24 cellular contexts compared by ENCODE assay signal in the genomic region with DNA sequence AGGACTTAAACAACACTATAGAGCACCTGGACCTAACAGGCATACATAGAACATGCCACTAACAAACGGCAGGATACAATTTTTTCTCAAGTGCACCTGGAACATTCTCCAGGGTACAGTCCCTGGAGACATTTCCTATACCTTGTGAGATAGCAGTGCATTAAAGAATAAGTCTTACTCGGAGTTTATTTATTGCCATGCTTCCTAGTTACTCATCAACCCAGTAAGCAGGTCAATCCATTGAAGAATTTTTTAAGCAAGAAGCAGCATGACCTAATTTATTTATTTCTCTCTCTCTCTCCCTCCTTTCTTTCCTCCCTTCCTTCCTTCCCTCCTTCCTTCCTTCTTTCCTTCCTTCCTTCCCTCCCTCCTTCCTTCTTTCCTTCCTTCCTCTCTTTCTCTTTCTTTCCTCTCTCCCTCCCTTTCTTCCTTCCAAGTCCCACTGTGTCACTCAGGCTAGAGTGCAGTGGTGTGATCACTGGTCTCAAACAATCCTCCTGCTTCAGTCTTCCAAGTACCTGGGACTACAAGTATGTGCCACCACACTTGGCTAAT. TPM values are rescaled to one million over a fixed set of nuclear protein-coding genes. Genes with fewer than 3 reads are reported as not detected.
DNase-seq lines count a peak whose midpoint lies in the region; FAIRE-seq and TF ChIP-seq lines count a peak whose summit lies in the region.
"Had no signal": no experiment of that assay in that cellular context is flagged by ENCODE, and none has a peak within 500 bp of the region (broad histone marks: within the 10 kb centered on the region; RNA-seq: fewer than 3 reads in every experiment).

No MANE protein-coding gene starts in this region.

- no peak overlapping the region for H3K27ac ChIP-seq in HEK293 (ENCODE audit: extremely low read depth, low read depth, low read length)
- no peak overlapping the region for H3K27ac ChIP-seq in esophagus muscularis mucosa (replicated peaks in 1 of 4)
- H3K27ac ChIP-seq in stomach: no peak overlapping the region
- H3K27ac ChIP-seq: 22Rv1, A549, BLaER1 had no signal

- POLR2A ChIA-PET in HEK293 (lab: Yijun Ruan, JAX): no interaction called here

- H3K27me3 ChIP-seq in esophagus muscularis mucosa (no peaks in the 10 kb centered on the region), stomach (no peaks in the 10 kb centered on the region)
- H3K27me3 ChIP-seq: BLaER1 had no signal

- no peaks in the 10 kb centered on the region for H3K4me1 ChIP-seq in HEK293 (ENCODE audit: control insufficient read depth, insufficient read depth, low read length)
- no peaks in the 10 kb centered on the region for H3K4me1 ChIP-seq in esophagus muscularis mucosa
- no peaks in the 10 kb centered on the region for H3K4me1 ChIP-seq in stomach
- H3K4me1 ChIP-seq: A549, BE2C, BLaER1 had no signal

- intact Hi-C loops in esophagus muscularis mucosa (cut with DNase I) (no loop called here), stomach (cut with DNase I; ENCODE audit: low total_unique reads) (no loop called here)

- no peaks in the 10 kb centered on the region for H3K9me3 ChIP-seq in HEK293 (ENCODE audit: control insufficient read depth, insufficient read depth, low read depth, low read length)
- H3K9me3 ChIP-seq in esophagus muscularis mucosa: peaks cover 0 to 25% (median 21%) of the 10 kb centered on the region in 4 donors
- peaks cover 0 to 17% (median 15%) of the 10 kb centered on the region in 4 donors for H3K9me3 ChIP-seq in stomach
- H3K9me3 ChIP-seq: BE2C had no signal

- DNase-seq in esophagus muscularis mucosa (ENCODE audit: extremely low spot score): peak; percentile 78
- peak; percentile 52 for DNase-seq in renal cortical epithelial cell (ENCODE audit: low read depth)
- peak; percentile 6 for DNase-seq in ureter (ENCODE audit: low spot score)
- no peak for DNase-seq in HTR-8/SVneo (ENCODE audit: insufficient read length, low spot score)
- DNase-seq in stomach: no peak
- DNase-seq in NCI-H1105 treated with DMSO at 0.1 percent for 48 hours (lab: John Stamatoyannopoulos, UW): no peak
- DNase-seq: BE2C; C1 segment of cervical spinal cord; CD4-positive, alpha-beta memory T cell; CD4-positive, CD25-positive, alpha-beta regulatory T cell; COR-L47; DMS 273 treated with DMSO at 0.1 percent for 48 hours; DMS153; DMS53; DMS79; EL; GDM1 had no signal

- 84% methylated on average over 2 of the region's 2 CpGs for WGBS in esophagus muscularis mucosa
- WGBS in stomach, 5 donors: 52 to 83% (median 64%) methylated on average over 2 of the region's 2 CpGs

- no peak for FAIRE-seq in HTR-8/SVneo (lab: Jason Lieb, UNC)
- FAIRE-seq: A549, GM12878, GM12892, GM18507 had no signal

- TF ChIP-seq EP300 in esophagus muscularis mucosa (IDR thresholded peaks at IDR 0.05) (no peak), stomach (IDR thresholded peaks at IDR 0.05) (no peak)

- H3K36me3 ChIP-seq in HEK293 (ENCODE audit: control insufficient read depth in 2 of 2, insufficient read depth in 1 of 2, low read length in 2 of 2): no peaks in the 10 kb centered on the region
- no peaks in the 10 kb centered on the region for H3K36me3 ChIP-seq in esophagus muscularis mucosa
- no peaks in the 10 kb centered on the region for H3K36me3 ChIP-seq in stomach
- H3K36me3 ChIP-seq: BE2C, BLaER1 had no signal

- no peak for TF ChIP-seq POLR2A in esophagus muscularis mucosa (IDR thresholded peaks at IDR 0.05; ENCODE audit: low read depth)
- TF ChIP-seq POLR2A in stomach (IDR thresholded peaks at IDR 0.05): no peak

- H3K4me3 ChIP-seq in HEK293 (ENCODE audit: low read depth, low read length): no peak overlapping the region
- no peak overlapping the region for H3K4me3 ChIP-seq in esophagus muscularis mucosa
- H3K4me3 ChIP-seq in stomach: no peak overlapping the region
- H3K4me3 ChIP-seq: A549, BLaER1, GM12878 had no signal

- CTCF ChIA-PET in HEK293 (lab: Yijun Ruan, JAX): interaction anchor here (0.6 kb wide), 1 partner anchor 9 kb away, joined by 3 read pairs; no protein-coding TSS in a partner anchor

- TF ChIP-seq CTCF in HEK293 (tag by site-specific recombination; IDR thresholded peaks at IDR 0.05) (no peak), esophagus muscularis mucosa (IDR thresholded peaks at IDR 0.05) (no peak), stomach (IDR thresholded peaks at IDR 0.05) (no peak)

TF ChIP-seq in HEK293, 187 proteins besides CTCF, POLR2A, EP300 and RAD21:
- TF ChIP-seq, protein P1, sequence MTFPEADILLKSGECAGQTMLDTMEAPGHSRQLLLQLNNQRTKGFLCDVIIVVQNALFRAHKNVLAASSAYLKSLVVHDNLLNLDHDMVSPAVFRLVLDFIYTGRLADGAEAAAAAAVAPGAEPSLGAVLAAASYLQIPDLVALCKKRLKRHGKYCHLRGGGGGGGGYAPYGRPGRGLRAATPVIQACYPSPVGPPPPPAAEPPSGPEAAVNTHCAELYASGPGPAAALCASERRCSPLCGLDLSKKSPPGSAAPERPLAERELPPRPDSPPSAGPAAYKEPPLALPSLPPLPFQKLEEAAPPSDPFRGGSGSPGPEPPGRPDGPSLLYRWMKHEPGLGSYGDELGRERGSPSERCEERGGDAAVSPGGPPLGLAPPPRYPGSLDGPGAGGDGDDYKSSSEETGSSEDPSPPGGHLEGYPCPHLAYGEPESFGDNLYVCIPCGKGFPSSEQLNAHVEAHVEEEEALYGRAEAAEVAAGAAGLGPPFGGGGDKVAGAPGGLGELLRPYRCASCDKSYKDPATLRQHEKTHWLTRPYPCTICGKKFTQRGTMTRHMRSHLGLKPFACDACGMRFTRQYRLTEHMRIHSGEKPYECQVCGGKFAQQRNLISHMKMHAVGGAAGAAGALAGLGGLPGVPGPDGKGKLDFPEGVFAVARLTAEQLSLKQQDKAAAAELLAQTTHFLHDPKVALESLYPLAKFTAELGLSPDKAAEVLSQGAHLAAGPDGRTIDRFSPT (tag by site-specific recombination; IDR thresholded peaks at IDR 0.05): no peak
- no peak for TF ChIP-seq WT1 (tag by site-specific recombination; IDR thresholded peaks at IDR 0.05)
- TF ChIP-seq ZXDB (tag by site-specific recombination; IDR thresholded peaks at IDR 0.05): no peak
- TF ChIP-seq, protein P2, sequence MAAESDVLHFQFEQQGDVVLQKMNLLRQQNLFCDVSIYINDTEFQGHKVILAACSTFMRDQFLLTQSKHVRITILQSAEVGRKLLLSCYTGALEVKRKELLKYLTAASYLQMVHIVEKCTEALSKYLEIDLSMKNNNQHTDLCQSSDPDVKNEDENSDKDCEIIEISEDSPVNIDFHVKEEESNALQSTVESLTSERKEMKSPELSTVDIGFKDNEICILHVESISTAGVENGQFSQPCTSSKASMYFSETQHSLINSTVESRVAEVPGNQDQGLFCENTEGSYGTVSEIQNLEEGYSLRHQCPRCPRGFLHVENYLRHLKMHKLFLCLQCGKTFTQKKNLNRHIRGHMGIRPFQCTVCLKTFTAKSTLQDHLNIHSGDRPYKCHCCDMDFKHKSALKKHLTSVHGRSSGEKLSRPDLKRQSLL (tag by site-specific recombination; IDR thresholded peaks at IDR 0.05): no peak
- peak; percentile 92 for TF ChIP-seq ZNF366 (tag by site-specific recombination; conservative IDR thresholded peaks at IDR 0.05)
- TF ChIP-seq ZNF660 (tag by site-specific recombination; IDR thresholded peaks at IDR 0.05): no peak

RNA-seq across cellular contexts. Expression of a gene that starts 6.6 kb away (rescaled TPM):
- total RNA-seq in esophagus muscularis mucosa (10 to 100 TPM; 30.7 to 42.2 (median 32.1) TPM), renal cortical epithelial cell (50.7 and 72.9 TPM in 2 replicates), ureter (54.9 TPM), stomach (100 to 1,000 TPM in 2 of 5 donors, 10 to 100 TPM in 3; 35.3 to 207 (median 59.1) TPM)
- polyA plus RNA-seq in stomach: 10 to 100 TPM; 27.3 to 57.2 (median 55.3) TPM

Comparison
In these comparisons a context has a peak if more than half of its experiments do, and no peak if none do; other contexts are left out.
1. DNase-seq: peak in esophagus muscularis mucosa (single experiment), renal cortical epithelial cell (single experiment) and ureter (single experiment); none in HTR-8/SVneo (single experiment), stomach (single experiment) and NCI-H1105 treated with DMSO at 0.1 percent for 48 hours (single experiment).